ENCODE assay signal across 1 cellular context in genomic region chr16:57155702-57156350, GRCh38.
TF ChIP-seq lines count a peak whose summit lies in the region.

No MANE protein-coding gene starts in this region.

TF ChIP-seq in K562, 482 proteins besides CTCF, POLR2A, EP300 and RAD21:
- TF ChIP-seq CHD4 (IDR thresholded peaks at IDR 0.05; ENCODE audit: insufficient read depth, insufficient replicate concordance, low read depth, low read length, poor library complexity, severe bottlenecking) (no peak), ZZZ3 (IDR thresholded peaks at IDR 0.05) (no peak), ZNF12 (CRISPR knock-in tag; IDR thresholded peaks at IDR 0.05) (no peak), RBM39 (optimal IDR thresholded peaks at IDR 0.05; ENCODE audit: low read depth, low read length) (no peak), OTX1 (CRISPR knock-in tag; IDR thresholded peaks at IDR 0.05) (no peak), RERE (CRISPR knock-in tag; IDR thresholded peaks at IDR 0.05; ENCODE audit: borderline replicate concordance) (no peak), ELF4 (CRISPR knock-in tag; IDR thresholded peaks at IDR 0.05) (no peak), ZNF395 (CRISPR knock-in tag; IDR thresholded peaks at IDR 0.05) (no peak), GMEB1 (CRISPR knock-in tag; IDR thresholded peaks at IDR 0.05) (no peak), KDM5B (IDR thresholded peaks at IDR 0.05; ENCODE audit: insufficient replicate concordance, low read depth, low read length) (no peak), ZNF121 (CRISPR knock-in tag; conservative IDR thresholded peaks at IDR 0.05) (peak; percentile 85), ZBTB33 (CRISPR knock-in tag; IDR thresholded peaks at IDR 0.05) (peak; percentile 46; the same call in 1 of the 2 replicates)
